Comparison of ENCODE assay signal across 31 cellular contexts in the genomic region with DNA sequence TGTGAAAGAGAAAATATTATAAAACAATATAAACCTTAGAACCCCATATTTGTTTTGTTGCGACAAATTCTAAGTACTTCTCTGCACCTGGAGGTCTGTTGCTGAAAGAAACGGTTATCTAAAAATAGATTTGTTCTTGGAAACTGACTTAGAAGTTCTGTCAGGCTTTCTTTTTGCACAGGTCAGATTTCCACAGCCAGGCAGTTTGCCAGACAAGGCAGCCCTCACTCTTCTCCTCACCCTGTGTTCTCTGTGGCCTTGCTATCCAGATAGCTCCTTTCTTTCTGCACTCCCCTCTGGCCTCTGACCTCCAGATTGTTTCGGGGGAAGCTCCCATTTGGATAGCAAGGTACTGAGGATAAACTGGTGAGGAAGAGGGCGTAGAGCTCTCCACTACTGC.
"Had no signal": no experiment of that assay in that cellular context is flagged by ENCODE, and none has a peak within 500 bp of the region (broad histone marks: within the 10 kb centered on the region; RNA-seq: fewer than 3 reads in every experiment).

No MANE protein-coding gene starts in this region.

- H3K9me3 ChIP-seq: gastroesophageal sphincter, prostate gland, tibial artery, upper lobe of right lung had no signal

- H3K36me3 Mint-ChIP-seq: activated naive CD4-positive, alpha-beta T cell treated with anti-CD3 and anti-CD28 coated beads, Interleukin-2, amount 10 ng/mL, durations not matched to agents 7 days and 5 days; activated naive CD8-positive, alpha-beta T cell treated with anti-CD3 and anti-CD28 coated beads, Interleukin-2, amount 10 ng/mL, durations not matched to agents 7 days and 5 days; naive thymus-derived CD8-positive, alpha-beta T cell; stimulated activated memory B cell treated with anti-CD40 and anti-IgM and Interleukin-4, amounts not matched to agents 10 μg/mL and 1 μg/mL and 100 μg/mL, for 72 hours had no signal

- H3K27ac ChIP-seq: gastroesophageal sphincter, prostate gland, tibial artery, upper lobe of right lung, WERI-Rb-1 had no signal

- H3K36me3 ChIP-seq: gastroesophageal sphincter, prostate gland, tibial artery, upper lobe of right lung, WERI-Rb-1 had no signal

- H3K9me3 Mint-ChIP-seq: activated CD4-positive, alpha-beta memory T cell treated with anti-CD3 and anti-CD28 coated beads, Interleukin-2, amount 10 ng/mL, durations not matched to agents 7 days and 5 days; activated CD4-positive, alpha-beta T cell treated with anti-CD3 and anti-CD28 coated beads, Interleukin-2, amount 10 ng/mL, durations not matched to agents 7 days and 5 days; activated naive CD4-positive, alpha-beta T cell treated with anti-CD3 and anti-CD28 coated beads, Interleukin-2, amount 10 ng/mL, durations not matched to agents 7 days and 5 days; activated T-cell treated with anti-CD3 and anti-CD28 coated beads, Interleukin-2, amount 50 U/mL, for 24 hours had no signal

- H3K27me3 Mint-ChIP-seq: activated CD4-positive, alpha-beta memory T cell treated with anti-CD3 and anti-CD28 coated beads, Interleukin-2, amount 10 ng/mL, durations not matched to agents 7 days and 5 days had no signal

- H3K4me2 ChIP-seq: smooth muscle cell had no signal

- H3K4me3 ChIP-seq: gastroesophageal sphincter, prostate gland, smooth muscle cell, tibial artery, upper lobe of right lung had no signal

- DNase-seq: activated CD4-positive, alpha-beta memory T cell treated with anti-CD3 and anti-CD28 coated beads, Interleukin-2, amount 10 ng/mL, durations not matched to agents 7 days and 5 days; activated CD4-positive, alpha-beta T cell treated with anti-CD3 and anti-CD28 coated beads, Interleukin-2, amount 10 ng/mL, durations not matched to agents 7 days and 5 days; activated CD4-positive, CD25-positive, alpha-beta regulatory T cell treated with anti-CD3 and anti-CD28 coated beads, Interleukin-2, amount 50 U/mL, for 72 hours; activated CD8-positive, alpha-beta memory T cell treated with anti-CD3 and anti-CD28 coated beads, Interleukin-2, amount 50 U/mL, for 48 hours; activated gamma-delta T cell; activated naive CD4-positive, alpha-beta T cell treated with anti-CD3 and anti-CD28 coated beads, Interleukin-2, amount 10 ng/mL, durations not matched to agents 7 days and 5 days; activated naive CD8-positive, alpha-beta T cell treated with anti-CD3 and anti-CD28 coated beads, Interleukin-2, amount 10 ng/mL, durations not matched to agents 7 days and 5 days; activated T-cell treated with anti-CD3 and anti-CD28 coated beads, Interleukin-2, amount 50 U/mL, for 24 hours; caudate nucleus; cortex of kidney; effector memory CD8-positive, alpha-beta T cell; erythroblast; head of caudate nucleus; hippocampal formation; left cardiac atrium; midbrain; naive thymus-derived CD8-positive, alpha-beta T cell; stimulated activated CD4-positive, alpha-beta T cell treated with anti-CD3 and anti-CD28 coated beads, Interleukin-1b, Interleukin-23, amount 100 ng/mL, for 48 hours; stimulated activated CD4-positive, alpha-beta T cell treated with anti-CD3 and anti-CD28 coated beads, Interleukin-4, amount 100 ng/mL, for 4 hours; stimulated activated CD8-positive, alpha-beta memory T cell treated with anti-CD3 and anti-CD28 coated beads, Interleukin-4, amount 100 ng/mL, for 48 hours; stimulated activated naive CD8-positive, alpha-beta T cell treated with anti-CD3 and anti-CD28 coated beads, Interleukin-15, amount 100 ng/mL, for 72 hours; T-helper 17 cell; T1000; tibial artery; upper lobe of right lung; WERI-Rb-1 had no signal

- H3K4me3 Mint-ChIP-seq: activated CD4-positive, alpha-beta memory T cell treated with anti-CD3 and anti-CD28 coated beads, Interleukin-2, amount 10 ng/mL, durations not matched to agents 7 days and 5 days; activated CD4-positive, alpha-beta T cell treated with anti-CD3 and anti-CD28 coated beads, Interleukin-2, amount 10 ng/mL, durations not matched to agents 7 days and 5 days; activated naive CD4-positive, alpha-beta T cell treated with anti-CD3 and anti-CD28 coated beads, Interleukin-2, amount 10 ng/mL, durations not matched to agents 7 days and 5 days; activated naive CD8-positive, alpha-beta T cell treated with anti-CD3 and anti-CD28 coated beads, Interleukin-2, amount 10 ng/mL, durations not matched to agents 7 days and 5 days; activated T-cell treated with anti-CD3 and anti-CD28 coated beads, Interleukin-2, amount 50 U/mL, for 24 hours; effector memory CD8-positive, alpha-beta T cell; naive thymus-derived CD8-positive, alpha-beta T cell; neural crest cell; stimulated activated memory B cell treated with anti-CD40 and anti-IgM and Interleukin-4, amounts not matched to agents 10 μg/mL and 1 μg/mL and 100 μg/mL, for 72 hours; stimulated activated naive CD8-positive, alpha-beta T cell treated with anti-CD3 and anti-CD28 coated beads, Interleukin-15, amount 100 ng/mL, for 72 hours; T-helper 17 cell had no signal

- H3K27ac Mint-ChIP-seq: activated CD4-positive, alpha-beta memory T cell treated with anti-CD3 and anti-CD28 coated beads, Interleukin-2, amount 10 ng/mL, durations not matched to agents 7 days and 5 days; activated CD4-positive, alpha-beta T cell treated with anti-CD3 and anti-CD28 coated beads, Interleukin-2, amount 10 ng/mL, durations not matched to agents 7 days and 5 days; activated naive CD4-positive, alpha-beta T cell treated with anti-CD3 and anti-CD28 coated beads, Interleukin-2, amount 10 ng/mL, durations not matched to agents 7 days and 5 days; activated naive CD8-positive, alpha-beta T cell treated with anti-CD3 and anti-CD28 coated beads, Interleukin-2, amount 10 ng/mL, durations not matched to agents 7 days and 5 days; activated T-cell treated with anti-CD3 and anti-CD28 coated beads, Interleukin-2, amount 50 U/mL, for 24 hours; effector memory CD8-positive, alpha-beta T cell; naive thymus-derived CD8-positive, alpha-beta T cell; stimulated activated memory B cell treated with anti-CD40 and anti-IgM and Interleukin-4, amounts not matched to agents 10 μg/mL and 1 μg/mL and 100 μg/mL, for 72 hours; stimulated activated naive CD8-positive, alpha-beta T cell treated with anti-CD3 and anti-CD28 coated beads, Interleukin-15, amount 100 ng/mL, for 72 hours; T-helper 17 cell had no signal

- H3K4me1 ChIP-seq: gastroesophageal sphincter, prostate gland, tibial artery, upper lobe of right lung had no signal

- H3K4me1 Mint-ChIP-seq: activated CD4-positive, alpha-beta memory T cell treated with anti-CD3 and anti-CD28 coated beads, Interleukin-2, amount 10 ng/mL, durations not matched to agents 7 days and 5 days; activated CD4-positive, alpha-beta T cell treated with anti-CD3 and anti-CD28 coated beads, Interleukin-2, amount 10 ng/mL, durations not matched to agents 7 days and 5 days; activated naive CD4-positive, alpha-beta T cell treated with anti-CD3 and anti-CD28 coated beads, Interleukin-2, amount 10 ng/mL, durations not matched to agents 7 days and 5 days; activated naive CD8-positive, alpha-beta T cell treated with anti-CD3 and anti-CD28 coated beads, Interleukin-2, amount 10 ng/mL, durations not matched to agents 7 days and 5 days; naive thymus-derived CD8-positive, alpha-beta T cell; stimulated activated memory B cell treated with anti-CD40 and anti-IgM and Interleukin-4, amounts not matched to agents 10 μg/mL and 1 μg/mL and 100 μg/mL, for 72 hours; stimulated activated naive CD8-positive, alpha-beta T cell treated with anti-CD3 and anti-CD28 coated beads, Interleukin-15, amount 100 ng/mL, for 72 hours; T-helper 17 cell had no signal

- ATAC-seq: effector memory CD8-positive, alpha-beta T cell; gastroesophageal sphincter; left cardiac atrium; naive thymus-derived CD8-positive, alpha-beta T cell; stimulated activated memory B cell treated with anti-CD40 and anti-IgM and Interleukin-4, amounts not matched to agents 10 μg/mL and 1 μg/mL and 100 μg/mL, for 72 hours; stimulated activated naive CD8-positive, alpha-beta T cell treated with anti-CD3 and anti-CD28 coated beads, Interleukin-15, amount 100 ng/mL, for 72 hours; T-helper 17 cell; upper lobe of right lung had no signal

- H3K27me3 ChIP-seq: tibial artery, upper lobe of right lung had no signal
